ENCODE assay signal across 29 cellular contexts in the genomic region with DNA sequence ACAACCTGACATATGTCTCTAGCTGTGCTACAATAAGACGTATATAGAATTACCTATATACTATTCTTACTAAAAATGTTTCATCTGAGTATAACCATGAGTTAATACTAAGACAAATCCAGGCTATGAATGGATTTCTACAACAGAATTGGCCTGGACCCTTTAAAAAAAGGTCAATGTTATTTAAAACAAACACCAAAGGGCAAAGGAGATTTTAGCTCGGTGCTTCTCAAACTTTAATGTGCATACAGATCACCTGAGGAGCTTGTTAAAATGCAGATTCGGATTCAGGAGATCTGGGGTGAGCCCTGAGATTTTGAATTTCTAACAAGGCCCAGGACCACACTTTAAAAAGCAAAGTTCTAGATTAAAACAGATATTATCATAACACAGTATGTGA. TPM values are rescaled to one million over a fixed set of nuclear protein-coding genes. Genes with fewer than 3 reads are reported as not detected.
"Had no signal": no experiment of that assay in that cellular context is flagged by ENCODE, and none has a peak within 500 bp of the region (broad histone marks: within the 10 kb centered on the region; RNA-seq: fewer than 3 reads in every experiment).

No MANE protein-coding gene starts in this region.

- H3K27me3 ChIP-seq: breast epithelium, upper lobe of right lung had no signal

- H3K4me1 Mint-ChIP-seq: neural crest cell had no signal

- H3K27me3 Mint-ChIP-seq: activated CD4-positive, alpha-beta memory T cell treated with anti-CD3 and anti-CD28 coated beads, Interleukin-2, amount 10 ng/mL, durations not matched to agents 7 days and 5 days; activated CD4-positive, alpha-beta T cell treated with anti-CD3 and anti-CD28 coated beads, Interleukin-2, amount 10 ng/mL, durations not matched to agents 7 days and 5 days; naive thymus-derived CD8-positive, alpha-beta T cell had no signal

- H3K9me3 ChIP-seq: breast epithelium, esophagus muscularis mucosa, heart left ventricle, lower lobe of right lung, psoas muscle, SK-N-SH, suprapubic skin, tibial artery, upper lobe of right lung had no signal

- H3K4me3 Mint-ChIP-seq: neural crest cell; stimulated activated memory B cell treated with anti-CD40 and anti-IgM and Interleukin-4, amounts not matched to agents 10 μg/mL and 1 μg/mL and 100 μg/mL, for 72 hours had no signal

- H3K27ac Mint-ChIP-seq: activated CD4-positive, alpha-beta memory T cell treated with anti-CD3 and anti-CD28 coated beads, Interleukin-2, amount 10 ng/mL, durations not matched to agents 7 days and 5 days; activated CD4-positive, alpha-beta T cell treated with anti-CD3 and anti-CD28 coated beads, Interleukin-2, amount 10 ng/mL, durations not matched to agents 7 days and 5 days; stimulated activated memory B cell treated with anti-CD40 and anti-IgM and Interleukin-4, amounts not matched to agents 10 μg/mL and 1 μg/mL and 100 μg/mL, for 72 hours had no signal

- H3K4me3 ChIP-seq: breast epithelium, esophagus muscularis mucosa, heart left ventricle, lower lobe of right lung, psoas muscle, smooth muscle cell, suprapubic skin, tibial artery, upper lobe of right lung had no signal

- H3K4me1 ChIP-seq: breast epithelium, esophagus muscularis mucosa, foreskin keratinocyte, parathyroid adenoma, psoas muscle, suprapubic skin, upper lobe of right lung had no signal

- H3K36me3 ChIP-seq: breast epithelium, esophagus muscularis mucosa, heart left ventricle, lower lobe of right lung, suprapubic skin, tibial artery, upper lobe of right lung had no signal

- DNase-seq: activated CD4-positive, alpha-beta memory T cell treated with anti-CD3 and anti-CD28 coated beads, Interleukin-2, amount 10 ng/mL, durations not matched to agents 7 days and 5 days; activated CD4-positive, alpha-beta T cell treated with anti-CD3 and anti-CD28 coated beads, Interleukin-2, amount 10 ng/mL, durations not matched to agents 7 days and 5 days; activated CD4-positive, CD25-positive, alpha-beta regulatory T cell; activated CD8-positive, alpha-beta memory T cell treated with anti-CD3 and anti-CD28 coated beads, Interleukin-2, amount 50 U/mL, for 48 hours; activated naive CD4-positive, alpha-beta T cell treated with Interleukin-2 at 50 U/mL for 16 hours; central memory CD4-positive, alpha-beta T cell; foreskin keratinocyte; heart left ventricle; hypothalamus; lower lobe of right lung; mesenchymal stem cell; naive thymus-derived CD8-positive, alpha-beta T cell; occipital lobe; psoas muscle; SK-N-SH; stimulated activated CD4-positive, alpha-beta T cell treated with anti-CD3 and anti-CD28 coated beads, Interleukin-1b, Interleukin-23, amount 100 ng/mL, for 48 hours; stimulated activated CD4-positive, alpha-beta T cell treated with anti-CD3 and anti-CD28 coated beads, Interleukin-4, amount 100 ng/mL, for 4 hours; stimulated activated CD8-positive, alpha-beta memory T cell treated with anti-CD3 and anti-CD28 coated beads, Interleukin-4, amount 100 ng/mL, for 48 hours; tibial artery; upper lobe of right lung had no signal

- ATAC-seq: foreskin keratinocyte; heart left ventricle; lower lobe of right lung; naive thymus-derived CD8-positive, alpha-beta T cell; psoas muscle had no signal

- H3K9me3 Mint-ChIP-seq: activated CD4-positive, alpha-beta memory T cell treated with anti-CD3 and anti-CD28 coated beads, Interleukin-2, amount 10 ng/mL, durations not matched to agents 7 days and 5 days; activated T-helper 2 cell treated with anti-CD3 and anti-CD28 coated beads, Interferon-gamma antibody, Interleukin-2, Interleukin-4, amounts not matched to agents 10 μg/mL and 5 μg/mL and 100 μg/mL, durations not matched to agents 14 hours and 24 hours and 36 hours; naive thymus-derived CD8-positive, alpha-beta T cell; neural crest cell; stimulated activated memory B cell treated with anti-CD40 and anti-IgM and Interleukin-4, amounts not matched to agents 10 μg/mL and 1 μg/mL and 100 μg/mL, for 72 hours had no signal

- H3K27ac ChIP-seq: breast epithelium, esophagus muscularis mucosa, foreskin keratinocyte, heart left ventricle, lower lobe of right lung, parathyroid adenoma, psoas muscle, suprapubic skin, tibial artery, upper lobe of right lung had no signal

- H3K36me3 Mint-ChIP-seq: stimulated activated memory B cell treated with anti-CD40 and anti-IgM and Interleukin-4, amounts not matched to agents 10 μg/mL and 1 μg/mL and 100 μg/mL, for 72 hours had no signal

RNA-seq across cellular contexts. Expression of gene TNFSF8, which starts 6.5 kb away (rescaled TPM):
- total RNA-seq: foreskin keratinocyte, kidney epithelial cell, neural crest cell, smooth muscle cell had no signal
- polyA plus RNA-seq: foreskin keratinocyte, SK-N-SH, smooth muscle cell had no signal
